Comparison of ENCODE assay signal across 26 cellular contexts in the genomic region with DNA sequence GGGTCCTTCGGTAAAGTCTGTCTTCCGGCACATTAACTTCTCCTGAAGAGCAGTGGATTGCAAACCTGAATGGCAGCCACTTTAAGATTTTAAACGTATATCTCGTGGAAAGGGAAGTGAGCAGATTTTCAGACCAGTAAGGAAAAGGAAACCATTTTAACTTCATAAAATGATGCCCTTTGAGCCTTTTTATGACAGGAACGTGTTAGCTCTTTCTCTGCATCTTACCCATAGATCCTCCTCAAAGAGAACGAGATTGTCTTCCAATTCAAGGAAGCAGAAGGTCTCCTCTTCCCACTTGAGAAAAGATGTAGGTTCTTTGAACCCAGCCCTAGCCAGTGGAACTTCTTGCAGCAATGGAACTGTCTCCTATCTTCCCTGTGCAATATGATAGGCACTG. TPM values are rescaled to one million over a fixed set of nuclear protein-coding genes. Genes with fewer than 3 reads are reported as not detected.
A peak's percentile ranks its signal among the peaks of the same experiment; 100 is the strongest.
DNase-seq lines count a peak whose midpoint lies in the region; ATAC-seq and TF ChIP-seq lines count a peak whose summit lies in the region.
"Had no signal": no experiment of that assay in that cellular context is flagged by ENCODE, and none has a peak within 500 bp of the region (broad histone marks: within the 10 kb centered on the region; RNA-seq: fewer than 3 reads in every experiment).

No MANE protein-coding gene starts in this region.

- H3K9me2 ChIP-seq in GM23338 (ENCODE audit: insufficient read depth): no peaks in the 10 kb centered on the region; the same call in 1 of the 2 replicates
- H3K9me2 ChIP-seq: SK-N-SH had no signal

- H3K4me1 ChIP-seq in cardiac muscle cell (ENCODE audit: low read depth) (peaks cover 56% of the 10 kb centered on the region), right atrium auricular region (peaks cover 0 to 20% of the 10 kb centered on the region in 2 donors), GM23338 (ENCODE audit: insufficient read depth) (peaks cover 7% of the 10 kb centered on the region; the same call in 1 of the 2 replicates), testis (peaks cover 79% of the 10 kb centered on the region), lower lobe of right lung (peaks cover 65% of the 10 kb centered on the region)

- DNase-seq in cardiac muscle cell (ENCODE audit: low read depth in 1 of 2, low spot score in 1 of 2) (no peak), right atrium auricular region (ENCODE audit: low spot score) (no peak), GM23338 (ENCODE audit: low spot score) (no peak), left colon (no peak), testis (no peak), UCSD-AML1 (lab: John Stamatoyannopoulos, UW; ENCODE audit: unreplicated experiment) (no peak), lower lobe of right lung (no peak)
- DNase-seq: C1 segment of cervical spinal cord; Caco-2; CD8-positive, alpha-beta T cell; DMS 273 treated with DMSO at 0.1 percent for 48 hours; DMS79; EL; GF-D8; GM23248; H9; KBM-7; MM.1S; NCI-H2029 treated with DMSO at 0.1 percent for 48 hours; NCI-H446 treated with DMSO at 0.1 percent for 48 hours; NCI-H526 treated with DMSO at 0.1 percent for 48 hours; OCI-M1; Peyer's patch; SK-N-SH; SW 1271 had no signal

- H3K79me2 ChIP-seq in GM23338 (replicated peaks; ENCODE audit: insufficient read depth): peaks cover 62% of the 10 kb centered on the region

- H4K20me1 ChIP-seq in GM23338 (replicated peaks; ENCODE audit: insufficient read depth): peaks cover 18% of the 10 kb centered on the region

- no peak for TF ChIP-seq CTCF in cardiac muscle cell (IDR thresholded peaks at IDR 0.05; ENCODE audit: low read depth, low read length)
- no peak for TF ChIP-seq CTCF in right atrium auricular region (IDR thresholded peaks at IDR 0.05)
- no peak for TF ChIP-seq CTCF in GM23338 (conservative IDR thresholded peaks at IDR 0.05; ENCODE audit: low read depth in 2 of 2)
- no peak for TF ChIP-seq CTCF in testis (IDR thresholded peaks at IDR 0.05)
- TF ChIP-seq CTCF in lower lobe of right lung (IDR thresholded peaks at IDR 0.05): no peak

- ATAC-seq in GM23338 (no peak), left colon (peak; percentile 82), lower lobe of right lung (no peak), HG02759 (IDR thresholded peaks at IDR 0.05; ENCODE audit: unreplicated experiment) (no peak)
- ATAC-seq: CD8-positive, alpha-beta T cell had no signal

- no peak overlapping the region for H2AFZ ChIP-seq in GM23338
- H2AFZ ChIP-seq: GM23248 had no signal

- H3K4me3 Mint-ChIP-seq in GM23338: no peak overlapping the region
- H3K4me3 Mint-ChIP-seq: CD8-positive, alpha-beta T cell; H9 had no signal

- H3K27ac Mint-ChIP-seq in GM23338: peak overlapping the region; percentile 48; the same call in 1 of the 2 replicates
- H3K27ac Mint-ChIP-seq: CD8-positive, alpha-beta T cell had no signal

- peaks cover 34% of the 10 kb centered on the region for H3K36me3 ChIP-seq in cardiac muscle cell
- no peaks in the 10 kb centered on the region for H3K36me3 ChIP-seq in right atrium auricular region
- H3K36me3 ChIP-seq in GM23338 (ENCODE audit: insufficient read depth): peaks cover 14% of the 10 kb centered on the region
- no peaks in the 10 kb centered on the region for H3K36me3 ChIP-seq in testis (ENCODE audit: low read depth, missing control alignments)
- no peaks in the 10 kb centered on the region for H3K36me3 ChIP-seq in lower lobe of right lung

- H3K4me3 ChIP-seq in cardiac muscle cell: no peak overlapping the region
- no peak overlapping the region for H3K4me3 ChIP-seq in right atrium auricular region
- H3K4me3 ChIP-seq in GM23338: no peak overlapping the region
- H3K4me3 ChIP-seq in testis: no peak overlapping the region
- no peak overlapping the region for H3K4me3 ChIP-seq in lower lobe of right lung
- H3K4me3 ChIP-seq: GM23248, Peyer's patch had no signal

- WGBS in testis, 2 donors: 82 to 85% methylated on average over 6 of the region's 6 CpGs

- peak overlapping the region; percentile 97 for H3K27ac ChIP-seq in cardiac muscle cell
- H3K27ac ChIP-seq in right atrium auricular region: no peak overlapping the region
- no peak overlapping the region for H3K27ac ChIP-seq in GM23338 (ENCODE audit: low read depth)
- peak overlapping the region; percentile 14 to 75 for H3K27ac ChIP-seq in testis
- H3K27ac ChIP-seq in lower lobe of right lung: no peak overlapping the region
- H3K27ac ChIP-seq: GM23248 had no signal

- H3K9me3 ChIP-seq in cardiac muscle cell (ENCODE audit: low read depth) (no peaks in the 10 kb centered on the region), right atrium auricular region (no peaks in the 10 kb centered on the region), testis (no peaks in the 10 kb centered on the region), lower lobe of right lung (no peaks in the 10 kb centered on the region)
- H3K9me3 ChIP-seq: Caco-2, Peyer's patch, SK-N-SH had no signal

- no peaks in the 10 kb centered on the region for H3K27me3 Mint-ChIP-seq in GM23338 (ENCODE audit: insufficient read depth, low read depth, poor library complexity)

- peaks cover 80% of the 10 kb centered on the region for H3K36me3 Mint-ChIP-seq in GM23338 (ENCODE audit: low read depth)

- no peak overlapping the region for H3K4me2 ChIP-seq in GM23338
- H3K4me2 ChIP-seq: SK-N-SH had no signal

- TF ChIP-seq POLR2A in testis (IDR thresholded peaks at IDR 0.05): no peak

- intact Hi-C loops in left colon (cut with DNase I, micrococcal nuclease): no loop called here
- intact Hi-C loops in testis (cut with DNase I; ENCODE audit: low total_unique reads): no loop called here
- intact Hi-C loops in lower lobe of right lung (cut with DNase I): no loop called here

- peaks cover 31% of the 10 kb centered on the region for H3K4me1 Mint-ChIP-seq in GM23338

- no peaks in the 10 kb centered on the region for H3K9me3 Mint-ChIP-seq in GM23338
- H3K9me3 Mint-ChIP-seq: CD8-positive, alpha-beta T cell; H9 had no signal

- no peaks in the 10 kb centered on the region for H3K27me3 ChIP-seq in cardiac muscle cell
- H3K27me3 ChIP-seq in right atrium auricular region: no peaks in the 10 kb centered on the region
- no peaks in the 10 kb centered on the region for H3K27me3 ChIP-seq in GM23338 (ENCODE audit: insufficient read depth)
- H3K27me3 ChIP-seq in testis: no peaks in the 10 kb centered on the region
- no peaks in the 10 kb centered on the region for H3K27me3 ChIP-seq in lower lobe of right lung (ENCODE audit: low read depth)
- H3K27me3 ChIP-seq: Peyer's patch had no signal

- H3F3A ChIP-seq in GM23338 (replicated peaks; ENCODE audit: low read depth): no peaks in the 10 kb centered on the region

TF ChIP-seq in GM23338, 12 proteins besides CTCF, POLR2A, EP300 and RAD21:
- TF ChIP-seq, protein P1, sequence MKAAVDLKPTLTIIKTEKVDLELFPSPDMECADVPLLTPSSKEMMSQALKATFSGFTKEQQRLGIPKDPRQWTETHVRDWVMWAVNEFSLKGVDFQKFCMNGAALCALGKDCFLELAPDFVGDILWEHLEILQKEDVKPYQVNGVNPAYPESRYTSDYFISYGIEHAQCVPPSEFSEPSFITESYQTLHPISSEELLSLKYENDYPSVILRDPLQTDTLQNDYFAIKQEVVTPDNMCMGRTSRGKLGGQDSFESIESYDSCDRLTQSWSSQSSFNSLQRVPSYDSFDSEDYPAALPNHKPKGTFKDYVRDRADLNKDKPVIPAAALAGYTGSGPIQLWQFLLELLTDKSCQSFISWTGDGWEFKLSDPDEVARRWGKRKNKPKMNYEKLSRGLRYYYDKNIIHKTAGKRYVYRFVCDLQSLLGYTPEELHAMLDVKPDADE (IDR thresholded peaks at IDR 0.05): no peak
- TF ChIP-seq JUNB (IDR thresholded peaks at IDR 0.05; ENCODE audit: unreplicated experiment) (no peak), STAT1 (IDR thresholded peaks at IDR 0.05; ENCODE audit: unreplicated experiment) (no peak), EZH2 (IDR thresholded peaks at IDR 0.05; ENCODE audit: low read depth, unreplicated experiment) (no peak)
TF ChIP-seq in GM23338: peak in this region for 0.

RNA-seq across cellular contexts. Expression of a gene that starts 35.6 kb away (rescaled TPM):
- total RNA-seq in cardiac muscle cell: 109 and 127 TPM in 2 replicates
- polyA plus RNA-seq in cardiac muscle cell: 77.3 and 94.6 TPM in 2 replicates
- total RNA-seq in right atrium auricular region: 1 to 10 TPM; 3.4 to 8.1 TPM
- 54.7 and 56.0 TPM in 2 replicates for total RNA-seq in GM23338 (2014; rRNA removed; shearing (Covaris generic))
- 23.2 and 24.3 TPM in 2 replicates for polyA plus RNA-seq in GM23338 (2016; fragmentation: Nextera tagmentation; extraction: Ambion mirVana)
- total RNA-seq in left colon: 100 to 1,000 TPM; 172 to 423 TPM
- 100 to 1,000 TPM; 142 to 164 TPM for total RNA-seq in testis
- polyA plus RNA-seq in testis (ENCODE audit: insufficient read depth, low read depth, low replicate concordance): 83.5 TPM
- 86.7 TPM for total RNA-seq in lower lobe of right lung

Comparison
In these comparisons a context has a peak if more than half of its experiments do, and no peak if none do; other contexts are left out.
1. H3K27ac ChIP-seq: peak in cardiac muscle cell (single experiment) and testis (2 of 2); none in right atrium auricular region (0 of 2), GM23338 (single experiment) and lower lobe of right lung (single experiment).